10 cellular contexts compared by ENCODE assay signal in genomic region chr2:85181093-85181685, GRCh38. TPM values are rescaled to one million over a fixed set of nuclear protein-coding genes. Genes with fewer than 3 reads are reported as not detected.
DNase-seq lines count a peak whose midpoint lies in the region; ATAC-seq and TF ChIP-seq lines count a peak whose summit lies in the region.
"Had no signal": no experiment of that assay in that cellular context is flagged by ENCODE, and none has a peak within 500 bp of the region (broad histone marks: within the 10 kb centered on the region; RNA-seq: fewer than 3 reads in every experiment).

No MANE protein-coding gene starts in this region.

- H3K9me2 ChIP-seq in DOHH2 (replicated peaks; ENCODE audit: control insufficient read depth, low read length) = no peaks in the 10 kb centered on the region

- 64 to 66% methylated on average over 5 of the region's 5 CpGs for WGBS in body of pancreas, 2 donors

- H3K79me2 ChIP-seq in DOHH2 (ENCODE audit: control insufficient read depth, low read length) = no peaks in the 10 kb centered on the region

- intact Hi-C loops in mucosa of descending colon (cut with DNase I, micrococcal nuclease) = no loop called here
- intact Hi-C loops in body of pancreas (cut with DNase I) = no loop called here

- no peaks in the 10 kb centered on the region for H4K20me1 ChIP-seq in DOHH2 (ENCODE audit: control insufficient read depth, insufficient read depth, low read depth, low read length)

- TF ChIP-seq POLR2A in body of pancreas (IDR thresholded peaks at IDR 0.05) = no peak

- no peak overlapping the region for H3K4me3 ChIP-seq in DOHH2 (ENCODE audit: low read length)
- no peak overlapping the region for H3K4me3 ChIP-seq in HEK293 (ENCODE audit: low read depth, low read length)
- H3K4me3 ChIP-seq in astrocyte of the spinal cord (ENCODE audit: low read depth, low read length) = no peak overlapping the region
- no peak overlapping the region for H3K4me3 ChIP-seq in mucosa of descending colon
- H3K4me3 ChIP-seq in body of pancreas = no peak overlapping the region
- H3K4me3 ChIP-seq: uterus had no signal

- H3F3A ChIP-seq in DOHH2 (ENCODE audit: control insufficient read depth, insufficient read depth) = no peaks in the 10 kb centered on the region

- CTCF ChIA-PET in HEK293 (lab: Yijun Ruan, JAX) = interaction anchor here (0.5 to 3.7 kb wide), 6 partner anchors 65 to 662 kb away, joined by 3 to 14 read pairs (median 4); no protein-coding TSS in a partner anchor

- no peaks in the 10 kb centered on the region for H3K4me1 ChIP-seq in DOHH2 (ENCODE audit: control insufficient read depth, low read length)
- peaks cover 4% of the 10 kb centered on the region; the same call in 1 of the 2 replicates for H3K4me1 ChIP-seq in HEK293 (ENCODE audit: control insufficient read depth, insufficient read depth, low read length)
- H3K4me1 ChIP-seq in mucosa of descending colon (ENCODE audit: low read depth) = no peaks in the 10 kb centered on the region
- peaks cover 3% of the 10 kb centered on the region for H3K4me1 ChIP-seq in body of pancreas

- TF ChIP-seq CTCF in DOHH2 (IDR thresholded peaks at IDR 0.05; ENCODE audit: low read depth, low read length, poor library complexity, severe bottlenecking) = peak; percentile 9
- no peak for TF ChIP-seq CTCF in HEK293 (tag by site-specific recombination; IDR thresholded peaks at IDR 0.05)
- peak; percentile 17 for TF ChIP-seq CTCF in astrocyte of the spinal cord (IDR thresholded peaks at IDR 0.05; ENCODE audit: low read depth, low read length)
- no peak for TF ChIP-seq CTCF in mucosa of descending colon (IDR thresholded peaks at IDR 0.05)
- no peak for TF ChIP-seq CTCF in body of pancreas (IDR thresholded peaks at IDR 0.05)

- no peak overlapping the region for H3K4me2 ChIP-seq in DOHH2 (ENCODE audit: low read length)

- H3K27ac ChIP-seq in DOHH2 (ENCODE audit: low read depth, low read length) (no peak overlapping the region), HEK293 (ENCODE audit: extremely low read depth, low read depth, low read length) (no peak overlapping the region), body of pancreas (no peak overlapping the region)
- H3K27ac ChIP-seq: uterus had no signal

- in situ Hi-C loops in astrocyte of the spinal cord (cut with HindIII; ENCODE audit: low sequenced_read_pairs) = no loop called here

- H3K36me3 ChIP-seq in DOHH2 (ENCODE audit: control insufficient read depth, low read length) (no peaks in the 10 kb centered on the region), HEK293 (ENCODE audit: control insufficient read depth in 2 of 2, insufficient read depth in 1 of 2, low read length in 2 of 2) (no peaks in the 10 kb centered on the region), mucosa of descending colon (ENCODE audit: low read depth) (no peaks in the 10 kb centered on the region), body of pancreas (replicated peaks in 1 of 2; ENCODE audit: insufficient read depth in 1 of 2, low read depth in 2 of 2) (no peaks in the 10 kb centered on the region)
- H3K36me3 ChIP-seq: uterus had no signal

- ATAC-seq in mucosa of descending colon (peak; percentile 39), HG02678 (IDR thresholded peaks at IDR 0.05; ENCODE audit: unreplicated experiment) (no peak), GM18861 (IDR thresholded peaks at IDR 0.05; ENCODE audit: unreplicated experiment) (no peak), body of pancreas (no peak)

- POLR2A ChIA-PET in HEK293 (lab: Yijun Ruan, JAX) = interaction anchor here (1.7 kb wide), 1 partner anchor 17 kb away, joined by 4 read pairs; no protein-coding TSS in a partner anchor

- H3K27me3 ChIP-seq in DOHH2 (ENCODE audit: control insufficient read depth, low read length) (no peaks in the 10 kb centered on the region), body of pancreas (no peaks in the 10 kb centered on the region)
- H3K27me3 ChIP-seq: uterus had no signal

- DNase-seq in astrocyte of the spinal cord (ENCODE audit: low read depth, low spot score) (no peak), mucosa of descending colon (no peak), body of pancreas (no peak)
- DNase-seq: left cardiac atrium, uterus had no signal

- H3K9me3 ChIP-seq in DOHH2 (ENCODE audit: control insufficient read depth, insufficient read depth, low read length) (no peaks in the 10 kb centered on the region), HEK293 (ENCODE audit: control insufficient read depth, insufficient read depth, low read depth, low read length) (no peaks in the 10 kb centered on the region), mucosa of descending colon (no peaks in the 10 kb centered on the region), body of pancreas (no peaks in the 10 kb centered on the region)
- H3K9me3 ChIP-seq: uterus had no signal

TF ChIP-seq in HEK293, 187 proteins besides CTCF, POLR2A, EP300 and RAD21 (continues in another document):
- no peak for TF ChIP-seq ZNF449 (tag by site-specific recombination; IDR thresholded peaks at IDR 0.05)
- peak; percentile 70 for TF ChIP-seq GLIS1 (tag by site-specific recombination; IDR thresholded peaks at IDR 0.05)
- peak; percentile 78 for TF ChIP-seq ZIC2 (tag by site-specific recombination; IDR thresholded peaks at IDR 0.05)
- TF ChIP-seq ZBTB10 (tag by site-specific recombination; IDR thresholded peaks at IDR 0.05) = no peak
- TF ChIP-seq ZNF311 (tag by site-specific recombination; IDR thresholded peaks at IDR 0.05; ENCODE audit: borderline replicate concordance) = no peak
- TF ChIP-seq, protein P1, sequence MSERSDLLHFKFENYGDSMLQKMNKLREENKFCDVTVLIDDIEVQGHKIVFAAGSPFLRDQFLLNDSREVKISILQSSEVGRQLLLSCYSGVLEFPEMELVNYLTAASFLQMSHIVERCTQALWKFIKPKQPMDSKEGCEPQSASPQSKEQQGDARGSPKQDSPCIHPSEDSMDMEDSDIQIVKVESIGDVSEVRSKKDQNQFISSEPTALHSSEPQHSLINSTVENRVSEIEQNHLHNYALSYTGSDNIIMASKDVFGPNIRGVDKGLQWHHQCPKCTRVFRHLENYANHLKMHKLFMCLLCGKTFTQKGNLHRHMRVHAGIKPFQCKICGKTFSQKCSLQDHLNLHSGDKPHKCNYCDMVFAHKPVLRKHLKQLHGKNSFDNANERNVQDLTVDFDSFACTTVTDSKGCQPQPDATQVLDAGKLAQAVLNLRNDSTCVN (tag by site-specific recombination; optimal IDR thresholded peaks at IDR 0.05) = no peak
- TF ChIP-seq ZNF560 (tag by site-specific recombination; IDR thresholded peaks at IDR 0.05; ENCODE audit: borderline replicate concordance) = no peak
- TF ChIP-seq, protein P2, sequence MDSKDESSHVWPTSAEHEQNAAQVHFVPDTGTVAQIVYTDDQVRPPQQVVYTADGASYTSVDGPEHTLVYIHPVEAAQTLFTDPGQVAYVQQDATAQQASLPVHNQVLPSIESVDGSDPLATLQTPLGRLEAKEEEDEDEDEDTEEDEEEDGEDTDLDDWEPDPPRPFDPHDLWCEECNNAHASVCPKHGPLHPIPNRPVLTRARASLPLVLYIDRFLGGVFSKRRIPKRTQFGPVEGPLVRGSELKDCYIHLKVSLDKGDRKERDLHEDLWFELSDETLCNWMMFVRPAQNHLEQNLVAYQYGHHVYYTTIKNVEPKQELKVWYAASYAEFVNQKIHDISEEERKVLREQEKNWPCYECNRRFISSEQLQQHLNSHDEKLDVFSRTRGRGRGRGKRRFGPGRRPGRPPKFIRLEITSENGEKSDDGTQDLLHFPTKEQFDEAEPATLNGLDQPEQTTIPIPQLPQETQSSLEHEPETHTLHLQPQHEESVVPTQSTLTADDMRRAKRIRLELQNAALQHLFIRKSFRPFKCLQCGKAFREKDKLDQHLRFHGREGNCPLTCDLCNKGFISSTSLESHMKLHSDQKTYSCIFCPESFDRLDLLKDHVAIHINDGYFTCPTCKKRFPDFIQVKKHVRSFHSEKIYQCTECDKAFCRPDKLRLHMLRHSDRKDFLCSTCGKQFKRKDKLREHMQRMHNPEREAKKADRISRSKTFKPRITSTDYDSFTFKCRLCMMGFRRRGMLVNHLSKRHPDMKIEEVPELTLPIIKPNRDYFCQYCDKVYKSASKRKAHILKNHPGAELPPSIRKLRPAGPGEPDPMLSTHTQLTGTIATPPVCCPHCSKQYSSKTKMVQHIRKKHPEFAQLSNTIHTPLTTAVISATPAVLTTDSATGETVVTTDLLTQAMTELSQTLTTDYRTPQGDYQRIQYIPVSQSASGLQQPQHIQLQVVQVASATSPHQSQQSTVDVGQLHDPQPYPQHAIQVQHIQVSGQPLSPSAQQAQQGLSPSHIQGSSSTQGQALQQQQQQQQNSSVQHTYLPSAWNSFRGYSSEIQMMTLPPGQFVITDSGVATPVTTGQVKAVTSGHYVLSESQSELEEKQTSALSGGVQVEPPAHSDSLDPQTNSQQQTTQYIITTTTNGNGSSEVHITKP (tag by site-specific recombination; IDR thresholded peaks at IDR 0.05) = peak; percentile 57; the same call in 1 of the 2 replicates

RNA-seq across cellular contexts. Expression of gene TCF7L1, which starts 48.0 kb away (rescaled TPM):
- total RNA-seq in mucosa of descending colon (10 to 100 TPM in 1 of 3 donors, 1 to 10 TPM in 2; 1.3 to 22.9 (median 3.0) TPM), body of pancreas (1 to 10 TPM; 2.1 to 4.3 TPM)
- total RNA-seq: T-helper 2 cell treated with Interferon-gamma antibody and Interleukin-4, amounts not matched to agents 100 ng/mL and 5 ng/mL, for 36 hours had no signal

Comparison
In these comparisons a context has a peak if more than half of its experiments do, and no peak if none do; other contexts are left out.
1. CTCF ChIP-seq: peak in DOHH2 (single experiment) and astrocyte of the spinal cord (single experiment); none in HEK293 (single experiment), mucosa of descending colon (single experiment) and body of pancreas (0 of 7).